27 cellular contexts compared by ENCODE assay signal in genomic region chr15:96720656-96721055, GRCh38.
"Had no signal": no experiment of that assay in that cellular context is flagged by ENCODE, and none has a peak within 500 bp of the region (broad histone marks: within the 10 kb centered on the region; RNA-seq: fewer than 3 reads in every experiment).

No MANE protein-coding gene starts in this region.

- H3K4me3 ChIP-seq: adrenal gland, cardiac muscle cell, colonic mucosa, left lung, lower lobe of right lung, stomach, thyroid gland, upper lobe of right lung had no signal

- ATAC-seq: activated CD4-positive, CD25-positive, alpha-beta regulatory T cell treated with anti-CD3 and anti-CD28 coated beads, Interleukin-2, amount 50 U/mL, for 24 hours; left lung; lower lobe of right lung; naive thymus-derived CD8-positive, alpha-beta T cell; right cardiac atrium; stimulated activated naive B cell treated with anti-CD40 and anti-IgM and Interleukin-4, amounts not matched to agents 10 μg/mL and 1 μg/mL and 100 μg/mL, for 72 hours; upper lobe of right lung had no signal

- DNase-seq: activated CD4-positive, alpha-beta T cell treated with anti-CD3 and anti-CD28 coated beads for 48 hours; activated CD4-positive, alpha-beta T cell treated with anti-CD3 and anti-CD28 coated beads, Interleukin-2, amount 50 U/mL, for 48 hours; activated CD8-positive, alpha-beta memory T cell treated with anti-CD3 and anti-CD28 coated beads for 24 hours; activated effector memory CD4-positive, alpha-beta T cell treated with Interleukin-2 at 50 U/mL for 16 hours; activated naive CD4-positive, alpha-beta T cell treated with anti-CD3 and anti-CD28 coated beads for 36 hours; activated naive CD8-positive, alpha-beta T cell treated with anti-CD3 and anti-CD28 coated beads for 36 hours; adrenal gland; aorta; cerebellar nuclear complex; colonic mucosa; effector memory CD4-positive, alpha-beta T cell; left lung; lower lobe of right lung; mesenchymal stem cell; naive thymus-derived CD8-positive, alpha-beta T cell; posterior cingulate gyrus; right cardiac atrium; stimulated activated CD4-positive, alpha-beta T cell treated with anti-CD3 and anti-CD28 coated beads, Interleukin-15, amount 100 ng/mL, for 24 hours; stimulated activated CD4-positive, alpha-beta T cell treated with anti-CD3 and anti-CD28 coated beads, Interleukin-2, amount 100 ng/mL, for 24 hours; stimulated activated naive B cell treated with anti-CD40 and anti-IgM and Interleukin-4, amounts not matched to agents 10 μg/mL and 1 μg/mL and 100 μg/mL, for 72 hours; stomach; thyroid gland; upper lobe of right lung; WERI-Rb-1 had no signal

- H3K4me1 ChIP-seq: adrenal gland, colonic mucosa, left lung, lower lobe of right lung, stomach, thyroid gland, upper lobe of right lung had no signal

- FAIRE-seq: frontal cortex had no signal

- H3K9me3 ChIP-seq: adrenal gland, colonic mucosa, left lung, lower lobe of right lung, stomach, thyroid gland, upper lobe of right lung had no signal

- H3K36me3 ChIP-seq: adrenal gland, cardiac muscle cell, colonic mucosa, left lung, lower lobe of right lung, stomach, thyroid gland, upper lobe of right lung, WERI-Rb-1 had no signal

- H3K27ac ChIP-seq: adrenal gland, cardiac muscle cell, colonic mucosa, left lung, lower lobe of right lung, stomach, thyroid gland, upper lobe of right lung, WERI-Rb-1 had no signal
